In the genomic region with DNA sequence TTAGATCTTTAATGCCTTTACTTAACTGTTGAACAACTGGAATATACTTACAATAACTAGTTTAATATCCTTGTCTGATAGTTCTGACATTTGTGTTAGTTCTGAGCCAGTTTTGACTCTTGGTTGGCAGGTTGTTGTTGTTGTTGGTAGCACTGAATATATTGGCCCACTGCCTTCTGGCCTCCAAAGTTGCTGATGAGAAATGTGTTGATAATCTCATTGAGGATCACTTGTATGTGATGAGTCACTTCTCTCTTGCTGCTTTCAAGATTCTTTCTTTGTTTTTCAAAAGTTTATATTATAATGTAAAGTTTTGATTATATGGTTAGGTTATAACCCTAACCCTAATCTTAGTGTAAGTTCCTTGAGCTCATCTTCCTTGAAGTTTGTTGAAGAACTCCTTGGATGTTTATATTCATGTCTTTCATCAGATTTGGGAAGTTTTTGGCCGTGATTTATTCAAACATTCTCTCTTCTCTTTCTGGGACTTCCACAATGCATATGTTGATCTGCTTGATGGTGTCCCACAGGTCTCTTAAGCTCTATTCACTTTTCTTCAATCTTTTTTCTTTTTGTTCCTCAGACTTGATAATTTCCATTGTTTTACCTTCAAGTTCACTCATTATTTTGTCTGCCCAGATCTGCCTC, we compare ENCODE assay signal across 26 cellular contexts.
"Had no signal": no experiment of that assay in that cellular context is flagged by ENCODE, and none has a peak within 500 bp of the region (broad histone marks: within the 10 kb centered on the region; RNA-seq: fewer than 3 reads in every experiment).

No MANE protein-coding gene starts in this region.

- H3K4me3 Mint-ChIP-seq: natural killer cell; stimulated activated memory B cell treated with anti-CD40 and anti-IgM and Interleukin-4, amounts not matched to agents 10 μg/mL and 1 μg/mL and 100 μg/mL, for 72 hours; type B pancreatic cell had no signal

- DNase-seq: effector CD8-positive, alpha-beta T cell; erythroblast; esophagus squamous epithelium; foreskin melanocyte; glutamatergic neuron; heart right ventricle; hippocampal formation; islet precursor cell; kidney glomerular epithelial cell; left ventricle myocardium superior; lower lobe of right lung; natural killer cell; occipital lobe; ovary; posterior cingulate gyrus; psoas muscle; right cardiac atrium; sigmoid colon; stimulated activated CD4-positive, alpha-beta T cell treated with anti-CD3 and anti-CD28 coated beads, Interleukin-2, amount 100 ng/mL, for 24 hours; stimulated activated CD4-positive, alpha-beta T cell treated with anti-CD3 and anti-CD28 coated beads, Interleukin-4, amount 100 ng/mL, for 24 hours; stimulated activated naive CD8-positive, alpha-beta T cell treated with anti-CD3 and anti-CD28 coated beads, Interleukin-15, Interleukin-2, amounts not matched to agents 100 U/mL and 50 U/mL, for 24 hours; substantia nigra; testis; tibial artery had no signal

- H3K4me1 Mint-ChIP-seq: natural killer cell; stimulated activated memory B cell treated with anti-CD40 and anti-IgM and Interleukin-4, amounts not matched to agents 10 μg/mL and 1 μg/mL and 100 μg/mL, for 72 hours had no signal

- H3K27me3 ChIP-seq: esophagus squamous epithelium, heart right ventricle, ovary, sigmoid colon, testis, tibial artery had no signal

- H3K27ac Mint-ChIP-seq: natural killer cell; stimulated activated memory B cell treated with anti-CD40 and anti-IgM and Interleukin-4, amounts not matched to agents 10 μg/mL and 1 μg/mL and 100 μg/mL, for 72 hours; type B pancreatic cell had no signal

- H3K36me3 Mint-ChIP-seq: type B pancreatic cell had no signal

- H3K4me3 ChIP-seq: esophagus squamous epithelium, heart right ventricle, lower lobe of right lung, ovary, psoas muscle, sigmoid colon, testis, tibial artery had no signal

- H3K27ac ChIP-seq: esophagus squamous epithelium, heart right ventricle, lower lobe of right lung, ovary, psoas muscle, sigmoid colon, testis, tibial artery had no signal

- H3K4me1 ChIP-seq: esophagus squamous epithelium, lower lobe of right lung, psoas muscle, sigmoid colon, testis, tibial artery had no signal

- H3K9me3 ChIP-seq: lower lobe of right lung, ovary, testis had no signal

- H3K36me3 ChIP-seq: esophagus squamous epithelium, heart right ventricle, lower lobe of right lung, ovary, sigmoid colon, tibial artery had no signal

- ATAC-seq: heart right ventricle; left ventricle myocardium superior; lower lobe of right lung; natural killer cell; psoas muscle; right cardiac atrium; stimulated activated memory B cell treated with anti-CD40 and anti-IgM and Interleukin-4, amounts not matched to agents 10 μg/mL and 1 μg/mL and 100 μg/mL, for 72 hours; stimulated activated naive CD8-positive, alpha-beta T cell treated with anti-CD3 and anti-CD28 coated beads, Interleukin-15, Interleukin-2, amounts not matched to agents 100 U/mL and 50 U/mL, for 24 hours had no signal
